ENCODE assay signal across 25 cellular contexts in genomic region chr17:37884516-37884915, GRCh38. TPM values are rescaled to one million over a fixed set of nuclear protein-coding genes. Genes with fewer than 3 reads are reported as not detected.
A peak's percentile ranks its signal among the peaks of the same experiment; 100 is the strongest.
DNase-seq lines count a peak whose midpoint lies in the region; ATAC-seq and TF ChIP-seq lines count a peak whose summit lies in the region.
"Had no signal": no experiment of that assay in that cellular context is flagged by ENCODE, and none has a peak within 500 bp of the region (broad histone marks: within the 10 kb centered on the region; RNA-seq: fewer than 3 reads in every experiment).

No MANE protein-coding gene starts in this region.

- no peak overlapping the region for H3K4me3 Mint-ChIP-seq in GM23338
- H3K4me3 Mint-ChIP-seq: activated CD4-positive, alpha-beta T cell treated with anti-CD3 and anti-CD28 coated beads, Interleukin-2, amount 10 ng/mL, durations not matched to agents 24 days and 14 days; CD8-positive, alpha-beta T cell had no signal

- H3K9me3 Mint-ChIP-seq in GM23338, result peaks cover 77% of the 10 kb centered on the region
- H3K9me3 Mint-ChIP-seq: activated CD4-positive, alpha-beta T cell treated with anti-CD3 and anti-CD28 coated beads, Interleukin-2, amount 10 ng/mL, durations not matched to agents 24 days and 14 days; CD8-positive, alpha-beta T cell had no signal

- H3K27me3 Mint-ChIP-seq in GM23338 (ENCODE audit: insufficient read depth, low read depth, poor library complexity), result no peaks in the 10 kb centered on the region

- H3K4me1 Mint-ChIP-seq in GM23338, result peaks cover 6% of the 10 kb centered on the region

- H3F3A ChIP-seq in GM23338 (replicated peaks; ENCODE audit: low read depth) (no peaks in the 10 kb centered on the region), SU-DHL-6 (ENCODE audit: insufficient read depth) (peaks cover 24% of the 10 kb centered on the region)

- DNase-seq in GM23338 (ENCODE audit: low spot score) (peak; percentile 6), M059J (ENCODE audit: low read depth) (peak; percentile 1), mesendoderm (peak; percentile 7), GM03348 (ENCODE audit: low spot score) (no peak)
- DNase-seq in activated T-cell treated with anti-CD3 and anti-CD28 coated beads, Interleukin-2, amount 50 U/mL, for 1 hour, result no peak
- DNase-seq: activated CD4-positive, alpha-beta T cell treated with anti-CD3 and anti-CD28 coated beads, Interleukin-2, amount 10 ng/mL, durations not matched to agents 24 days and 14 days; activated effector memory CD4-positive, alpha-beta T cell treated with anti-CD3 and anti-CD28 coated beads, Interleukin-2, amount 50 U/mL, for 16 hours; adrenal gland; CD8-positive, alpha-beta T cell; colonic mucosa; DMS79; glutamatergic neuron; NCI-H1092; NCI-H2029 treated with DMSO at 0.1 percent for 48 hours; psoas muscle; stimulated activated CD4-positive, alpha-beta T cell treated with anti-CD3 and anti-CD28 coated beads, Interleukin-4, amount 100 ng/mL, for 1 hour; stimulated activated naive CD8-positive, alpha-beta T cell treated with anti-CD3 and anti-CD28 coated beads, Interleukin-15, Interleukin-2, amounts not matched to agents 100 U/mL and 50 U/mL, for 24 hours; SW 1271 had no signal

- no peak overlapping the region for H2BK5ac ChIP-seq in mesendoderm (ENCODE audit: low read length)

- no CpG with 5 or more reads among the region's 2 CpGs for WGBS in mesendoderm (ENCODE audit: extremely low coverage, insufficient coverage, low lambda C conversion rate)

- no peak overlapping the region for H3K23ac ChIP-seq in mesendoderm (ENCODE audit: low read length)

- H3K27ac Mint-ChIP-seq in GM23338, result no peak overlapping the region
- H3K27ac Mint-ChIP-seq: activated CD4-positive, alpha-beta T cell treated with anti-CD3 and anti-CD28 coated beads, Interleukin-2, amount 10 ng/mL, durations not matched to agents 24 days and 14 days; CD8-positive, alpha-beta T cell had no signal

- H3K56ac ChIP-seq in mesendoderm (ENCODE audit: low read length), result no peak overlapping the region

- no peaks in the 10 kb centered on the region for H3K9me3 ChIP-seq in SU-DHL-6 (ENCODE audit: insufficient read depth, low read length)
- H3K9me3 ChIP-seq: adrenal gland, breast epithelium, colonic mucosa, psoas muscle, tibial nerve had no signal

- no peaks in the 10 kb centered on the region for H3K27me3 ChIP-seq in GM23338 (ENCODE audit: insufficient read depth)
- H3K27me3 ChIP-seq in SU-DHL-6 (ENCODE audit: low read length), result no peaks in the 10 kb centered on the region
- no peaks in the 10 kb centered on the region for H3K27me3 ChIP-seq in mesendoderm (ENCODE audit: insufficient read depth, low read length, poor library complexity)
- H3K27me3 ChIP-seq: adrenal gland, breast epithelium, colonic mucosa, tibial nerve had no signal

- no peak overlapping the region for H3K4ac ChIP-seq in mesendoderm (ENCODE audit: low read depth, low read length)

- H3K27ac ChIP-seq in GM23338 (ENCODE audit: low read depth) (no peak overlapping the region), SU-DHL-6 (ENCODE audit: low read depth, low read length) (peak overlapping the region; percentile 87), mesendoderm (ENCODE audit: low read depth, low read length) (no peak overlapping the region)
- H3K27ac ChIP-seq: adrenal gland, breast epithelium, colonic mucosa, psoas muscle, tibial nerve had no signal

- H3K79me1 ChIP-seq in mesendoderm (ENCODE audit: low read length), result no peaks in the 10 kb centered on the region

- H3K9me2 ChIP-seq in GM23338 (ENCODE audit: insufficient read depth), result no peaks in the 10 kb centered on the region
- no peaks in the 10 kb centered on the region for H3K9me2 ChIP-seq in SU-DHL-6 (replicated peaks; ENCODE audit: insufficient read depth, low read length)

- H3K4me3 ChIP-seq in GM23338 (no peak overlapping the region), SU-DHL-6 (ENCODE audit: insufficient read depth, low read length, poor library complexity, severe bottlenecking) (peak overlapping the region; percentile 52), mesendoderm (ENCODE audit: low read length) (no peak overlapping the region)
- H3K4me3 ChIP-seq: adrenal gland, breast epithelium, colonic mucosa, psoas muscle, smooth muscle cell, tibial nerve had no signal

- no peaks in the 10 kb centered on the region for H3K4me1 ChIP-seq in GM23338 (ENCODE audit: insufficient read depth)
- no peaks in the 10 kb centered on the region for H3K4me1 ChIP-seq in mesendoderm (ENCODE audit: control insufficient read depth, low read depth, low read length)
- H3K4me1 ChIP-seq: adrenal gland, breast epithelium, colonic mucosa, psoas muscle, tibial nerve had no signal

- peaks cover under 1% of the 10 kb centered on the region; the same call in 1 of the 3 replicates for H3K36me3 Mint-ChIP-seq in GM23338 (ENCODE audit: low read depth)
- H3K36me3 Mint-ChIP-seq: CD8-positive, alpha-beta T cell had no signal

- H2BK120ac ChIP-seq in mesendoderm (ENCODE audit: low read depth, low read length), result no peak overlapping the region

- TF ChIP-seq CTCF in GM23338 (conservative IDR thresholded peaks at IDR 0.05; ENCODE audit: low read depth in 2 of 2), result no peak
- no peak for TF ChIP-seq CTCF in SU-DHL-6 (IDR thresholded peaks at IDR 0.05; ENCODE audit: insufficient read depth, low read length, poor library complexity, severe bottlenecking)

- no peak overlapping the region; the same call in 1 of the 2 replicates for H2AFZ ChIP-seq in GM23338
- no peak overlapping the region for H2AFZ ChIP-seq in SU-DHL-6 (ENCODE audit: low read depth, low read length, severe bottlenecking)

- H3K9ac ChIP-seq in SU-DHL-6 (ENCODE audit: low read length) (peak overlapping the region; percentile 55), mesendoderm (ENCODE audit: low read length) (no peak overlapping the region)

- no peak overlapping the region for H4K8ac ChIP-seq in mesendoderm (ENCODE audit: low read depth, low read length)

- H3K79me2 ChIP-seq in GM23338 (replicated peaks; ENCODE audit: insufficient read depth), result no peaks in the 10 kb centered on the region
- H3K79me2 ChIP-seq in SU-DHL-6 (ENCODE audit: insufficient read depth, low read length), result peaks cover 29% of the 10 kb centered on the region
- H3K79me2 ChIP-seq in mesendoderm (ENCODE audit: control insufficient read depth, insufficient read depth, low read length), result no peaks in the 10 kb centered on the region

- H2BK15ac ChIP-seq in mesendoderm (replicated peaks; ENCODE audit: low read depth), result no peak overlapping the region

- H3K4me2 ChIP-seq in GM23338 (0 out of 2 replicates have a peak overlapping the region, but pooled peaks have one; percentile 2), SU-DHL-6 (ENCODE audit: low read depth, low read length, poor library complexity, severe bottlenecking) (peak overlapping the region; percentile 79), mesendoderm (ENCODE audit: low read length) (no peak overlapping the region)
- H3K4me2 ChIP-seq: smooth muscle cell had no signal

- H3K18ac ChIP-seq in mesendoderm (ENCODE audit: low read length), result no peak overlapping the region

- no peak overlapping the region for H4K5ac ChIP-seq in mesendoderm (ENCODE audit: low read length)

- H4K20me1 ChIP-seq in GM23338 (replicated peaks; ENCODE audit: insufficient read depth) (no peaks in the 10 kb centered on the region), SU-DHL-6 (ENCODE audit: low read depth, low read length) (no peaks in the 10 kb centered on the region)

- no peaks in the 10 kb centered on the region for H3K36me3 ChIP-seq in GM23338 (ENCODE audit: insufficient read depth)
- H3K36me3 ChIP-seq in SU-DHL-6 (ENCODE audit: low read length), result no peaks in the 10 kb centered on the region
- H3K36me3 ChIP-seq in mesendoderm (ENCODE audit: control insufficient read depth, insufficient read depth, low read length), result no peaks in the 10 kb centered on the region
- H3K36me3 ChIP-seq: adrenal gland, breast epithelium, colonic mucosa, tibial nerve had no signal

- no peak overlapping the region for H2AK5ac ChIP-seq in mesendoderm (ENCODE audit: low read length)

- ATAC-seq in GM23338 (no peak), GM21723 (IDR thresholded peaks at IDR 0.05; ENCODE audit: unreplicated experiment) (no peak)
- ATAC-seq: CD8-positive, alpha-beta T cell; psoas muscle; stimulated activated naive CD8-positive, alpha-beta T cell treated with anti-CD3 and anti-CD28 coated beads, Interleukin-15, Interleukin-2, amounts not matched to agents 100 U/mL and 50 U/mL, for 24 hours had no signal

TF ChIP-seq in GM23338, 12 proteins besides CTCF, POLR2A, EP300 and RAD21 (continues in another document):
- TF ChIP-seq ZNF331 (CRISPR knock-in tag; IDR thresholded peaks at IDR 0.05; ENCODE audit: low read depth) (no peak), EZH2 (IDR thresholded peaks at IDR 0.05; ENCODE audit: low read depth, unreplicated experiment) (no peak), ZNF114 (CRISPR knock-in tag; IDR thresholded peaks at IDR 0.05) (no peak), ETS1 (IDR thresholded peaks at IDR 0.05) (no peak), CREB1 (CRISPR knock-in tag; IDR thresholded peaks at IDR 0.05; ENCODE audit: low read depth) (no peak)

RNA-seq across cellular contexts. Expression of gene TBC1D3K, which starts 39.7 kb away (rescaled TPM):
- not detected in 2 replicates for total RNA-seq in GM23338 (2014; rRNA removed; shearing (Covaris generic))
- not detected in 2 replicates for polyA plus RNA-seq in GM23338 (2016; fragmentation: Nextera tagmentation; extraction: Ambion mirVana)
- not detected in 2 replicates for total RNA-seq in M059J (2014; rRNA removed; shearing (Covaris generic))
- not detected for polyA plus RNA-seq in mesendoderm (2013, experiment 1 of 2)
- polyA plus RNA-seq in mesendoderm (2013, experiment 2 of 2), result not detected
- total RNA-seq: activated CD4-positive, alpha-beta T cell treated with anti-CD3 and anti-CD28 coated beads, Interleukin-2, amount 10 ng/mL, durations not matched to agents 24 days and 14 days; adrenal gland; breast epithelium; CD8-positive, alpha-beta T cell; colonic mucosa; liver; NCI-H460; psoas muscle; smooth muscle cell; tibial nerve had no signal
- polyA plus RNA-seq: liver, psoas muscle, smooth muscle cell had no signal

Comparison
In these comparisons a context has a peak if more than half of its experiments do, and no peak if none do; other contexts are left out.
1. DNase-seq: peak in GM23338 (single experiment), M059J (single experiment) and mesendoderm (single experiment); none in activated T-cell treated with anti-CD3 and anti-CD28 coated beads, Interleukin-2, amount 50 U/mL, for 1 hour (single experiment) and GM03348 (single experiment).